Comparison of ENCODE assay signal across 18 cellular contexts in the genomic region with DNA sequence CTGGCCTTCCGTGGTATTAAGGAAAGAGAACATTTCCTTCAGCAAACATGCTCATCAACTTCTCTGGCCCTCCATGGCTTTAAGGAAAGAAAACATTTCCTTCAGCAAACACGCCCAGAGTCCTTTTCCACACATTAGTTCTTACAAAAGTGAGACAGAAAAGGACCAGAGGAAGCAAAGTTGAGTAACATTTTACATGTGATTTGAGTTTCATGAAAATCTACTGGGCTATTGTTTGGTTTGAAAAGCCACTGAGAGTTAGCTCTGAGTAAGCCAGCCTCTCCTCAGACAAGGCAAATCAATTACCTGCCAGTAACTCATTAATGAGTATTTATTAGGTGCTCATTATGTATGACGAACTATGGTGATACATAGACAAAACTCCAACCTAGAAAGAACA.
DNase-seq lines count a peak whose midpoint lies in the region; ATAC-seq, FAIRE-seq and TF ChIP-seq lines count a peak whose summit lies in the region.
"Had no signal": no experiment of that assay in that cellular context is flagged by ENCODE, and none has a peak within 500 bp of the region (broad histone marks: within the 10 kb centered on the region; RNA-seq: fewer than 3 reads in every experiment).

No MANE protein-coding gene starts in this region.

- H3K4me1 ChIP-seq in right lobe of liver (no peaks in the 10 kb centered on the region), HepG2 (ENCODE audit: insufficient read depth, low read length) (no peaks in the 10 kb centered on the region)

- POLR2A ChIA-PET in HepG2 (lab: Yijun Ruan, JAX), result no interaction called here

- BruUV-seq in HepG2 (replicated peaks; lab: Mats Ljungman, UMichigan), result no TSS peak

- no peak for TF ChIP-seq RAD21 in HepG2 (CRISPR knock-in tag; IDR thresholded peaks at IDR 0.05)

- no peaks in the 10 kb centered on the region for H3K27me3 Mint-ChIP-seq in chondrocyte (ENCODE audit: low read depth)

- peaks cover 26% of the 10 kb centered on the region for H3K9me3 Mint-ChIP-seq in chondrocyte (ENCODE audit: low read depth)

- H3K79me2 ChIP-seq in HepG2 (ENCODE audit: insufficient read depth, low read length), result no peaks in the 10 kb centered on the region

- H3K4me3 ChIP-seq in right lobe of liver (no peak overlapping the region), HepG2 (replicated peaks in 1 of 3; ENCODE audit: insufficient read depth in 1 of 3, low read depth in 2 of 3, low read length in 3 of 3) (no peak overlapping the region), fibroblast of pulmonary artery (replicated peaks; ENCODE audit: low read depth, low read length) (no peak overlapping the region)
- H3K4me3 ChIP-seq: adrenal gland, mucosa of descending colon, thyroid gland had no signal

- H3K9ac ChIP-seq in HepG2 (ENCODE audit: insufficient read depth, low read depth, low read length), result no peak overlapping the region

- TF ChIP-seq CTCF in right lobe of liver (IDR thresholded peaks at IDR 0.05) (no peak), HepG2 (CRISPR knock-in tag; IDR thresholded peaks at IDR 0.05) (no peak), fibroblast of pulmonary artery (IDR thresholded peaks at IDR 0.05; ENCODE audit: low read length, missing control alignments) (no peak), chondrocyte (IDR thresholded peaks at IDR 0.05) (no peak)

- H3K36me3 ChIP-seq in right lobe of liver (peaks cover 0 to 23% (median 7%) of the 10 kb centered on the region in 4 donors), HepG2 (replicated peaks in 1 of 2; ENCODE audit: control insufficient read depth in 1 of 2, insufficient read depth in 2 of 2, low read length in 2 of 2) (peaks cover 12 to 57% of the 10 kb centered on the region in 2 experiments)

- intact Hi-C loops in right lobe of liver (cut with DNase I) (no loop called here), HepG2 (cut with micrococcal nuclease; ENCODE audit: unreplicated experiment) (no loop called here), sciatic nerve (cut with DNase I) (no loop called here)

- H3K9me3 ChIP-seq in right lobe of liver (no peaks in the 10 kb centered on the region), HepG2 (ENCODE audit: low read length) (no peaks in the 10 kb centered on the region)
- H3K9me3 ChIP-seq: mucosa of descending colon, thyroid gland had no signal

- in situ Hi-C loops in HepG2 (cut with HindIII; ENCODE audit: extremely low pct_ligation_motif_present, low pct_unique_long_range_greater_than_20kb), result no loop called here

- H3K4me1 Mint-ChIP-seq in chondrocyte (ENCODE audit: low read depth), result peaks cover 36% of the 10 kb centered on the region
- H3K4me1 Mint-ChIP-seq: T-cell had no signal

- 50% methylated on average over 2 of the region's 3 CpGs for WGBS in right lobe of liver (ENCODE audit: insufficient coverage, low coverage, low lambda C conversion rate, missing lambda C conversion rate)
- 64% methylated on average over 3 of the region's 3 CpGs for WGBS in HepG2 (ENCODE audit: low lambda C conversion rate)

- TF ChIP-seq EP300 in HepG2 (IDR thresholded peaks at IDR 0.05; ENCODE audit: low read depth in 2 of 2, low read length in 2 of 2) (no peak), HepG2 (CRISPR knock-in tag; IDR thresholded peaks at IDR 0.05; ENCODE audit: borderline replicate concordance) (no peak)

- ATAC-seq in right lobe of liver (peak; percentile 14 to 39 (median 24)), HepG2 (no peak), HG03175 (IDR thresholded peaks at IDR 0.05; ENCODE audit: unreplicated experiment) (peak; percentile 89), sciatic nerve (no peak), left lobe of liver (no peak)
- ATAC-seq: mucosa of descending colon, Panc1, T-cell had no signal

- no peak for FAIRE-seq in HepG2 (lab: Jason Lieb, UNC)
- FAIRE-seq: colon had no signal

- TF ChIP-seq POLR2A in right lobe of liver (IDR thresholded peaks at IDR 0.05) (no peak), HepG2 (IDR thresholded peaks at IDR 0.05; ENCODE audit: insufficient read depth in 1 of 2, low read depth in 2 of 2, low read length in 2 of 2) (no peak), erythroblast (IDR thresholded peaks at IDR 0.05; ENCODE audit: low read length) (no peak)

- no peak overlapping the region for H3K27ac Mint-ChIP-seq in chondrocyte (ENCODE audit: unreplicated experiment)
- H3K27ac Mint-ChIP-seq: T-cell had no signal

- H2AFZ ChIP-seq in HepG2 (ENCODE audit: low read length), result no peak overlapping the region

- no peaks in the 10 kb centered on the region for H4K20me1 ChIP-seq in HepG2 (ENCODE audit: insufficient read depth, low read length)

- H3K27ac ChIP-seq in right lobe of liver, result no peak overlapping the region
- H3K27ac ChIP-seq in HepG2 (ENCODE audit: extremely low read length, insufficient read depth, low read length), result no peak overlapping the region

- H3K4me3 Mint-ChIP-seq in chondrocyte (ENCODE audit: unreplicated experiment), result no peak overlapping the region
- H3K4me3 Mint-ChIP-seq: T-cell had no signal

- CTCF ChIA-PET in HepG2 (lab: Yijun Ruan, JAX; ENCODE audit: low intra/inter-chr PET ratio, low total read pairs), result no interaction called here

- DNase-seq in right lobe of liver, result no peak
- no peak for DNase-seq in HepG2 (ENCODE audit: low spot score)
- peak; percentile 51 for DNase-seq in fibroblast of pulmonary artery (ENCODE audit: low read depth)
- no peak for DNase-seq in erythroblast (lab: John Stamatoyannopoulos, UW)
- DNase-seq in sciatic nerve (ENCODE audit: low spot score), result no peak
- no peak for DNase-seq in chondrocyte (ENCODE audit: low spot score)
- DNase-seq in left lobe of liver (ENCODE audit: low spot score), result no peak
- DNase-seq: activated T-cell treated with anti-CD3 and anti-CD28 coated beads for 4 hours, adrenal gland, mucosa of descending colon, NCI-H1436, NCI-H446, posterior cingulate gyrus, T-cell, thyroid gland had no signal

- peaks cover 35% of the 10 kb centered on the region for H3K36me3 Mint-ChIP-seq in chondrocyte (ENCODE audit: low read depth)

- H3K27me3 ChIP-seq in right lobe of liver (no peaks in the 10 kb centered on the region), HepG2 (ENCODE audit: control insufficient read depth in 1 of 2, insufficient read depth in 2 of 2, low read length in 2 of 2) (no peaks in the 10 kb centered on the region)
- H3K27me3 ChIP-seq: adrenal gland, thyroid gland had no signal

- H3K4me2 ChIP-seq in HepG2 (ENCODE audit: low read depth, low read length), result no peak overlapping the region

TF ChIP-seq in HepG2, 621 proteins besides CTCF, POLR2A, EP300 and RAD21 (continues in another document):
- TF ChIP-seq ZNF781 (CRISPR knock-in tag; IDR thresholded peaks at IDR 0.05; ENCODE audit: borderline replicate concordance, not compliant biosample characterization), result no peak
- no peak for TF ChIP-seq DZIP1 (CRISPR knock-in tag; IDR thresholded peaks at IDR 0.05)
- TF ChIP-seq HMG20B (CRISPR knock-in tag; conservative IDR thresholded peaks at IDR 0.05), result no peak
- no peak for TF ChIP-seq U2AF2 (IDR thresholded peaks at IDR 0.05; ENCODE audit: low read depth, low read length)
- TF ChIP-seq ZXDC (CRISPR knock-in tag; IDR thresholded peaks at IDR 0.05), result no peak

Comparison
In these comparisons a context has a peak if more than half of its experiments do, and no peak if none do; other contexts are left out.
1. ATAC-seq: peak in right lobe of liver (4 of 4) and HG03175 (single experiment); none in HepG2 (single experiment), sciatic nerve (single experiment) and left lobe of liver (single experiment).